ENCODE assay signal across 29 cellular contexts in the genomic region with DNA sequence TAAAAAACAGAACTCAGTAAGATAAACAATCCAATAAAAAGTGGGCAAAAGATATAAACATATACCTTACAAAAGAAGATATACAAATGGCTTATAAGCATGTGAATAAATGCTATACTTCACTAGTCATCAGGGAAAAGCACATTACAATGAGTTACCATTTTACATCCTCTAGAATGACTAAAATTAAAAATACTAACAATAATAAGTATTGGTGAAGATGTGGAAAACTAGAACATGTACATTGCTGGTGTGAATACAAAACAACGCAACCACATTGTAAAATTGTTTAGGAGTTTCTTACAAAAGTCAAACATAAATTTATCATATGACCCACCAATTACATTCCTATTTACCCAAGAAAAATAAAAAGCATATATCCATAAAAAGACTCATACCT.
"Had no signal": no experiment of that assay in that cellular context is flagged by ENCODE, and none has a peak within 500 bp of the region (broad histone marks: within the 10 kb centered on the region; RNA-seq: fewer than 3 reads in every experiment).

No MANE protein-coding gene starts in this region.

- H3K27me3 ChIP-seq: neutrophil, stomach, thyroid gland, tibial nerve, upper lobe of left lung, vagina had no signal

- H3K4me3 Mint-ChIP-seq: naive thymus-derived CD8-positive, alpha-beta T cell; natural killer cell treated with Interleukin-12 subunit alpha and Interleukin-12 subunit beta and Interleukin-15 and Interleukin-18, amount 100 ng/mL, for 72 hours; nephron progenitor cell; neural crest cell; stimulated activated effector memory CD8-positive, alpha-beta T cell treated with anti-CD3 and anti-CD28 coated beads, Interleukin-12 subunit alpha, Interleukin-12 subunit beta, amount 100 ng/mL, for 72 hours; stimulated activated naive B cell treated with anti-CD40 and anti-IgM and Interleukin-4, amounts not matched to agents 10 μg/mL and 1 μg/mL and 100 μg/mL, for 72 hours; stimulated activated naive CD8-positive, alpha-beta T cell treated with anti-CD3 and anti-CD28 coated beads, Interleukin-15, Interleukin-2, amounts not matched to agents 100 ng/mL and 50 ng/mL, for 24 hours had no signal

- ATAC-seq: naive thymus-derived CD8-positive, alpha-beta T cell; natural killer cell treated with Interleukin-12 subunit alpha and Interleukin-12 subunit beta and Interleukin-15 and Interleukin-18, amount 100 ng/mL, for 72 hours; psoas muscle; right cardiac atrium; sciatic nerve; stimulated activated effector memory CD8-positive, alpha-beta T cell treated with anti-CD3 and anti-CD28 coated beads, Interleukin-12 subunit alpha, Interleukin-12 subunit beta, amount 100 ng/mL, for 72 hours; stimulated activated naive B cell treated with anti-CD40 and anti-IgM and Interleukin-4, amounts not matched to agents 10 μg/mL and 1 μg/mL and 100 μg/mL, for 72 hours had no signal

- H3K36me3 Mint-ChIP-seq: naive thymus-derived CD8-positive, alpha-beta T cell; natural killer cell treated with Interleukin-12 subunit alpha and Interleukin-12 subunit beta and Interleukin-15 and Interleukin-18, amount 100 ng/mL, for 72 hours; stimulated activated effector memory CD8-positive, alpha-beta T cell treated with anti-CD3 and anti-CD28 coated beads, Interleukin-12 subunit alpha, Interleukin-12 subunit beta, amount 100 ng/mL, for 72 hours; stimulated activated naive B cell treated with anti-CD40 and anti-IgM and Interleukin-4, amounts not matched to agents 10 μg/mL and 1 μg/mL and 100 μg/mL, for 72 hours had no signal

- DNase-seq: naive thymus-derived CD8-positive, alpha-beta T cell; nephron progenitor cell; nucleus accumbens; posterior cingulate gyrus; psoas muscle; right cardiac atrium; stimulated activated CD4-positive, alpha-beta T cell treated with anti-CD3 and anti-CD28 coated beads, Interleukin-15, amount 100 ng/mL, for 24 hours; stimulated activated CD4-positive, alpha-beta T cell treated with anti-CD3 and anti-CD28 coated beads, Interleukin-2, amount 100 ng/mL, for 24 hours; stimulated activated CD4-positive, alpha-beta T cell treated with anti-CD3 and anti-CD28 coated beads, Interleukin-2, amount 100 ng/mL, for 48 hours; stimulated activated CD4-positive, alpha-beta T cell treated with anti-CD3 and anti-CD28 coated beads, Interleukin-4, amount 100 ng/mL, for 24 hours; stimulated activated naive B cell treated with anti-CD40 and anti-IgM and Interleukin-4, amounts not matched to agents 10 μg/mL and 1 μg/mL and 100 μg/mL, for 72 hours; stimulated activated naive CD4-positive, alpha-beta T cell treated with Interleukin-2 at 50 U/mL for 16 hours; stomach; thyroid gland; trophoblast cell; upper lobe of left lung had no signal

- H3K36me3 ChIP-seq: neutrophil, stomach, thoracic aorta, thyroid gland, tibial nerve, upper lobe of left lung, vagina had no signal

- H3K79me2 ChIP-seq: parathyroid adenoma had no signal

- H2AFZ ChIP-seq: parathyroid adenoma had no signal

- H3K4me1 ChIP-seq: psoas muscle, thyroid gland, vagina had no signal

- H3K9ac ChIP-seq: parathyroid adenoma had no signal

- H3K4me2 ChIP-seq: smooth muscle cell had no signal

- H3K4me1 Mint-ChIP-seq: naive thymus-derived CD8-positive, alpha-beta T cell; stimulated activated effector memory CD8-positive, alpha-beta T cell treated with anti-CD3 and anti-CD28 coated beads, Interleukin-12 subunit alpha, Interleukin-12 subunit beta, amount 100 ng/mL, for 72 hours had no signal

- H3K9me3 ChIP-seq: neutrophil, thoracic aorta, thyroid gland, upper lobe of left lung, vagina had no signal

- H3K27me3 Mint-ChIP-seq: progenitor cell of endocrine pancreas; stimulated activated naive B cell treated with anti-CD40 and anti-IgM and Interleukin-4, amounts not matched to agents 10 μg/mL and 1 μg/mL and 100 μg/mL, for 72 hours; stimulated activated naive CD8-positive, alpha-beta T cell treated with anti-CD3 and anti-CD28 coated beads, Interleukin-15, Interleukin-2, amounts not matched to agents 100 ng/mL and 50 ng/mL, for 24 hours had no signal

- H3K27ac Mint-ChIP-seq: naive thymus-derived CD8-positive, alpha-beta T cell; natural killer cell treated with Interleukin-12 subunit alpha and Interleukin-12 subunit beta and Interleukin-15 and Interleukin-18, amount 100 ng/mL, for 72 hours; nephron progenitor cell; progenitor cell of endocrine pancreas; stimulated activated effector memory CD8-positive, alpha-beta T cell treated with anti-CD3 and anti-CD28 coated beads, Interleukin-12 subunit alpha, Interleukin-12 subunit beta, amount 100 ng/mL, for 72 hours; stimulated activated naive B cell treated with anti-CD40 and anti-IgM and Interleukin-4, amounts not matched to agents 10 μg/mL and 1 μg/mL and 100 μg/mL, for 72 hours; stimulated activated naive CD8-positive, alpha-beta T cell treated with anti-CD3 and anti-CD28 coated beads, Interleukin-15, Interleukin-2, amounts not matched to agents 100 ng/mL and 50 ng/mL, for 24 hours had no signal

- H3K9me3 Mint-ChIP-seq: natural killer cell treated with Interleukin-12 subunit alpha and Interleukin-12 subunit beta and Interleukin-15 and Interleukin-18, amount 100 ng/mL, for 72 hours; nephron progenitor cell; neural crest cell; stimulated activated effector memory CD8-positive, alpha-beta T cell treated with anti-CD3 and anti-CD28 coated beads, Interleukin-12 subunit alpha, Interleukin-12 subunit beta, amount 100 ng/mL, for 72 hours; stimulated activated naive B cell treated with anti-CD40 and anti-IgM and Interleukin-4, amounts not matched to agents 10 μg/mL and 1 μg/mL and 100 μg/mL, for 72 hours; stimulated activated naive CD8-positive, alpha-beta T cell treated with anti-CD3 and anti-CD28 coated beads, Interleukin-15, Interleukin-2, amounts not matched to agents 100 ng/mL and 50 ng/mL, for 24 hours had no signal

- H3K27ac ChIP-seq: neutrophil, parathyroid adenoma, psoas muscle, skin epidermis, stomach, thoracic aorta, thyroid gland, tibial nerve, upper lobe of left lung, vagina had no signal

- H3K4me3 ChIP-seq: psoas muscle, skin epidermis, smooth muscle cell, stomach, thoracic aorta, thyroid gland, tibial nerve, upper lobe of left lung, vagina had no signal
